Comparison of ENCODE assay signal across 1 cellular context in the genomic region with DNA sequence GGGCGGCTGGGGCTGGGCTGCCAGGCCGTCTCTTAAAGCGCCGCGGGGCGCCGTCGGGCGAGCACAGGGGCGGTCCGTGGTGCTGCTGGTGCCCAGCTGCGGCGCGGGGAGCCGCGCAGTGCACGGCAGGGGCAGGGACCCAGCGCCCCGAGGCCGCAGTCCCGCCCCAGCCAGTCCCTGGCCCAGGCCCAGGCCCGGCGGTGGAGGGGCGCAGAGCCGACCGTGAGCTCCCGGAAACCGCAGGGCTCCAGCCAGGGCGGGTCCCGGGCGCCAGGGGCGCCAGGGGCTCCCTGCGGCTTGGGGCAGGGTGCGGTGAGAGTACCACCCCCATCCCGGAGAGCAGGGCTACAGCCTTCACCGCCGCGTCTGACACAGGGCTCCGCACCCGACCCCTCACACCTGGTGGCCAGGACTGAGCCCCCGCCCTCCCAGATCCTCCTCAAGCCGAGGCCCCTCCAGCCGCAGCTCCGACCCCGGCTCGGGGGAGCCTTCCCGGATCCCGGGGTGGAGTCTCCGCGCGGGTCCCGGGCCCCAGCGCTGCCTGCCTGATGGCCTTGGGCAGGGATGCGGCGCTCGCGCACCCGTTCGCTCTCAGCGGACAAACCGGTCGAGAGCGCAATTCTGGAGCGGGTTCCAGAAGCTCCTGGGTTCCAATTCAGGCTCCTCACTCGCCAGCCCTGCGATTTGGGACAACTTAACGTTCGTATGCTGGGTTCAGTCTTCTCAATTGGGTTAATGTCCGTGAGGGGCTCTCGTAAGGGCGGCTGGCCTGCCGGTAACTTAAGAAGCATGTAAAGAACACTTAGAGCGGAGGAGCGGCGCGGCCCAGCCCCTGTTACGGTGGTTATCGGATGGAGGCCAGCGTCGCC.
TF ChIP-seq lines count a peak whose summit lies in the region.

No MANE protein-coding gene starts in this region.

TF ChIP-seq in H1, 55 proteins besides CTCF, POLR2A, EP300 and RAD21:
- TF ChIP-seq SUZ12 (IDR thresholded peaks at IDR 0.05; ENCODE audit: low read length) (0 out of 2 replicates have a peak, but pooled peaks have one; percentile 32), KDM4A (IDR thresholded peaks at IDR 0.05; ENCODE audit: low read depth, low read length, severe bottlenecking) (peak; percentile 49)
